ENCODE assay signal across 1 cellular context in the genomic region with DNA sequence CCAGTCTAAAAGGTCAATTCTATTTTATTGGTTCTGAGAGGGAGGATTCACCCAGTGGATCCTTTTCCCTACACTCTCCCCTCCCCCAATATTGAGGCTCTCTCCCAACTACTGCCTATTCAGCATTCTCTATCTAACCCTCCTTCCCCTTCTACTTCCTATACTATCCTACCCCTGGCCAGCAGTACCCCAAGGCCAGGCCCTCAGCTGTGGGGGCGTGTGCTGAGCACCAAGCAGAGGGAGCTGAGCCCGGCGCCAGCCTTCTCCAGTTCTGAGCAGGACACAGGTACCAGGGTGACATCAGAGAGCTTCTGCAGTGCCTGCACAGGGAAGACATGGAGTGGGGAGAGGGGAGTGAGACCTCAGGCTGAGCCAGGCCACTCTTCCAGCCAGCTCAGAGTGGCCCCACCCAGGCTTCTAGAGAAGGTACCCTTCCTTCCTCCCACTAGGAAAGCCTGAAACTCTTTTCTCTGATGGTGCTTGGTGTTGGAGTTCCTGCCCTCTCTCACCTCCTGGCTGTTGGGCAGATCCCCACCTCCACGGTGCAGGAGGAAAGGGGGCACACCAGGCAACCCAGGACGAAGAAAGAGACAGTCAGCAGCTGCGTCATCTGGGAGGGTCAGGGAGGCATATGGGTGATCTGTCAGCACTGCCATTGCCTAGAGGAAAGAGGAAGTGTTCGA.
TF ChIP-seq lines count a peak whose summit lies in the region.

No MANE protein-coding gene starts in this region.

TF ChIP-seq in K562, 482 proteins besides CTCF, POLR2A, EP300 and RAD21 (continues in another document):
- TF ChIP-seq RBM14 (IDR thresholded peaks at IDR 0.05; ENCODE audit: borderline replicate concordance, insufficient read depth, low read depth, low read length) (no peak), SMAD1 (IDR thresholded peaks at IDR 0.05; ENCODE audit: low read depth, low read length, partially characterized antibody) (no peak), FOXK1 (CRISPR knock-in tag; IDR thresholded peaks at IDR 0.05; ENCODE audit: borderline replicate concordance) (peak; percentile 40; the same call in 1 of the 2 replicates), MTA1 (IDR thresholded peaks at IDR 0.05; ENCODE audit: borderline replicate concordance) (no peak), ZNF311 (CRISPR knock-in tag; IDR thresholded peaks at IDR 0.05) (no peak), ZNF507 (tag; conservative IDR thresholded peaks at IDR 0.05) (no peak), SMAD4 (CRISPR knock-in tag; conservative IDR thresholded peaks at IDR 0.05) (peak; percentile 59; the same call in 1 of the 2 replicates), ZNF165 (CRISPR knock-in tag; IDR thresholded peaks at IDR 0.05; ENCODE audit: borderline replicate concordance) (no peak), SMAD3 (CRISPR knock-in tag; conservative IDR thresholded peaks at IDR 0.05) (0 out of 2 replicates have a peak, but pooled peaks have one; percentile 9), ILF3 (IDR thresholded peaks at IDR 0.05; ENCODE audit: borderline replicate concordance) (no peak), MBD2 (IDR thresholded peaks at IDR 0.05; ENCODE audit: borderline replicate concordance, low read depth) (no peak), ZNF444 (CRISPR knock-in tag; IDR thresholded peaks at IDR 0.05) (no peak), CBFB (CRISPR knock-in tag; IDR thresholded peaks at IDR 0.05) (no peak), NUFIP1 (IDR thresholded peaks at IDR 0.05; ENCODE audit: partially characterized antibody) (no peak), IRF2 (CRISPR knock-in tag; IDR thresholded peaks at IDR 0.05) (no peak), MCM7 (IDR thresholded peaks at IDR 0.05) (no peak), ZNF253 (CRISPR knock-in tag; conservative IDR thresholded peaks at IDR 0.05) (no peak)
- TF ChIP-seq, protein P1, sequence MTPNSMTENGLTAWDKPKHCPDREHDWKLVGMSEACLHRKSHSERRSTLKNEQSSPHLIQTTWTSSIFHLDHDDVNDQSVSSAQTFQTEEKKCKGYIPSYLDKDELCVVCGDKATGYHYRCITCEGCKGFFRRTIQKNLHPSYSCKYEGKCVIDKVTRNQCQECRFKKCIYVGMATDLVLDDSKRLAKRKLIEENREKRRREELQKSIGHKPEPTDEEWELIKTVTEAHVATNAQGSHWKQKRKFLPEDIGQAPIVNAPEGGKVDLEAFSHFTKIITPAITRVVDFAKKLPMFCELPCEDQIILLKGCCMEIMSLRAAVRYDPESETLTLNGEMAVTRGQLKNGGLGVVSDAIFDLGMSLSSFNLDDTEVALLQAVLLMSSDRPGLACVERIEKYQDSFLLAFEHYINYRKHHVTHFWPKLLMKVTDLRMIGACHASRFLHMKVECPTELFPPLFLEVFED (CRISPR knock-in tag; conservative IDR thresholded peaks at IDR 0.05), result peak; percentile 77; the same call in 1 of the 2 replicates
- TF ChIP-seq, protein P2, sequence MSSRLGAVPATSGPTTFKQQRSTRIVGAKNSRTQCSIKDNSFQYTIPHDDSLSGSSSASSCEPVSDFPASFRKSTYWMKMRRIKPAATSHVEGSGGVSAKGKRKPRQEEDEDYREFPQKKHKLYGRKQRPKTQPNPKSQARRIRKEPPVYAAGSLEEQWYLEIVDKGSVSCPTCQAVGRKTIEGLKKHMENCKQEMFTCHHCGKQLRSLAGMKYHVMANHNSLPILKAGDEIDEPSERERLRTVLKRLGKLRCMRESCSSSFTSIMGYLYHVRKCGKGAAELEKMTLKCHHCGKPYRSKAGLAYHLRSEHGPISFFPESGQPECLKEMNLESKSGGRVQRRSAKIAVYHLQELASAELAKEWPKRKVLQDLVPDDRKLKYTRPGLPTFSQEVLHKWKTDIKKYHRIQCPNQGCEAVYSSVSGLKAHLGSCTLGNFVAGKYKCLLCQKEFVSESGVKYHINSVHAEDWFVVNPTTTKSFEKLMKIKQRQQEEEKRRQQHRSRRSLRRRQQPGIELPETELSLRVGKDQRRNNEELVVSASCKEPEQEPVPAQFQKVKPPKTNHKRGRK (tag; IDR thresholded peaks at IDR 0.05), result no peak
- TF ChIP-seq, protein P3, sequence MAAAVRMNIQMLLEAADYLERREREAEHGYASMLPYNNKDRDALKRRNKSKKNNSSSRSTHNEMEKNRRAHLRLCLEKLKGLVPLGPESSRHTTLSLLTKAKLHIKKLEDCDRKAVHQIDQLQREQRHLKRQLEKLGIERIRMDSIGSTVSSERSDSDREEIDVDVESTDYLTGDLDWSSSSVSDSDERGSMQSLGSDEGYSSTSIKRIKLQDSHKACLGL (CRISPR knock-in tag; IDR thresholded peaks at IDR 0.05; ENCODE audit: borderline replicate concordance, poor library complexity, severe bottlenecking), result no peak
- TF ChIP-seq, protein P4, sequence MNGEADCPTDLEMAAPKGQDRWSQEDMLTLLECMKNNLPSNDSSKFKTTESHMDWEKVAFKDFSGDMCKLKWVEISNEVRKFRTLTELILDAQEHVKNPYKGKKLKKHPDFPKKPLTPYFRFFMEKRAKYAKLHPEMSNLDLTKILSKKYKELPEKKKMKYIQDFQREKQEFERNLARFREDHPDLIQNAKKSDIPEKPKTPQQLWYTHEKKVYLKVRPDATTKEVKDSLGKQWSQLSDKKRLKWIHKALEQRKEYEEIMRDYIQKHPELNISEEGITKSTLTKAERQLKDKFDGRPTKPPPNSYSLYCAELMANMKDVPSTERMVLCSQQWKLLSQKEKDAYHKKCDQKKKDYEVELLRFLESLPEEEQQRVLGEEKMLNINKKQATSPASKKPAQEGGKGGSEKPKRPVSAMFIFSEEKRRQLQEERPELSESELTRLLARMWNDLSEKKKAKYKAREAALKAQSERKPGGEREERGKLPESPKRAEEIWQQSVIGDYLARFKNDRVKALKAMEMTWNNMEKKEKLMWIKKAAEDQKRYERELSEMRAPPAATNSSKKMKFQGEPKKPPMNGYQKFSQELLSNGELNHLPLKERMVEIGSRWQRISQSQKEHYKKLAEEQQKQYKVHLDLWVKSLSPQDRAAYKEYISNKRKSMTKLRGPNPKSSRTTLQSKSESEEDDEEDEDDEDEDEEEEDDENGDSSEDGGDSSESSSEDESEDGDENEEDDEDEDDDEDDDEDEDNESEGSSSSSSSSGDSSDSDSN (IDR thresholded peaks at IDR 0.05; ENCODE audit: borderline replicate concordance in 1 of 2, low read depth in 2 of 2, low read length in 2 of 2), result no peak
- TF ChIP-seq, protein P5, sequence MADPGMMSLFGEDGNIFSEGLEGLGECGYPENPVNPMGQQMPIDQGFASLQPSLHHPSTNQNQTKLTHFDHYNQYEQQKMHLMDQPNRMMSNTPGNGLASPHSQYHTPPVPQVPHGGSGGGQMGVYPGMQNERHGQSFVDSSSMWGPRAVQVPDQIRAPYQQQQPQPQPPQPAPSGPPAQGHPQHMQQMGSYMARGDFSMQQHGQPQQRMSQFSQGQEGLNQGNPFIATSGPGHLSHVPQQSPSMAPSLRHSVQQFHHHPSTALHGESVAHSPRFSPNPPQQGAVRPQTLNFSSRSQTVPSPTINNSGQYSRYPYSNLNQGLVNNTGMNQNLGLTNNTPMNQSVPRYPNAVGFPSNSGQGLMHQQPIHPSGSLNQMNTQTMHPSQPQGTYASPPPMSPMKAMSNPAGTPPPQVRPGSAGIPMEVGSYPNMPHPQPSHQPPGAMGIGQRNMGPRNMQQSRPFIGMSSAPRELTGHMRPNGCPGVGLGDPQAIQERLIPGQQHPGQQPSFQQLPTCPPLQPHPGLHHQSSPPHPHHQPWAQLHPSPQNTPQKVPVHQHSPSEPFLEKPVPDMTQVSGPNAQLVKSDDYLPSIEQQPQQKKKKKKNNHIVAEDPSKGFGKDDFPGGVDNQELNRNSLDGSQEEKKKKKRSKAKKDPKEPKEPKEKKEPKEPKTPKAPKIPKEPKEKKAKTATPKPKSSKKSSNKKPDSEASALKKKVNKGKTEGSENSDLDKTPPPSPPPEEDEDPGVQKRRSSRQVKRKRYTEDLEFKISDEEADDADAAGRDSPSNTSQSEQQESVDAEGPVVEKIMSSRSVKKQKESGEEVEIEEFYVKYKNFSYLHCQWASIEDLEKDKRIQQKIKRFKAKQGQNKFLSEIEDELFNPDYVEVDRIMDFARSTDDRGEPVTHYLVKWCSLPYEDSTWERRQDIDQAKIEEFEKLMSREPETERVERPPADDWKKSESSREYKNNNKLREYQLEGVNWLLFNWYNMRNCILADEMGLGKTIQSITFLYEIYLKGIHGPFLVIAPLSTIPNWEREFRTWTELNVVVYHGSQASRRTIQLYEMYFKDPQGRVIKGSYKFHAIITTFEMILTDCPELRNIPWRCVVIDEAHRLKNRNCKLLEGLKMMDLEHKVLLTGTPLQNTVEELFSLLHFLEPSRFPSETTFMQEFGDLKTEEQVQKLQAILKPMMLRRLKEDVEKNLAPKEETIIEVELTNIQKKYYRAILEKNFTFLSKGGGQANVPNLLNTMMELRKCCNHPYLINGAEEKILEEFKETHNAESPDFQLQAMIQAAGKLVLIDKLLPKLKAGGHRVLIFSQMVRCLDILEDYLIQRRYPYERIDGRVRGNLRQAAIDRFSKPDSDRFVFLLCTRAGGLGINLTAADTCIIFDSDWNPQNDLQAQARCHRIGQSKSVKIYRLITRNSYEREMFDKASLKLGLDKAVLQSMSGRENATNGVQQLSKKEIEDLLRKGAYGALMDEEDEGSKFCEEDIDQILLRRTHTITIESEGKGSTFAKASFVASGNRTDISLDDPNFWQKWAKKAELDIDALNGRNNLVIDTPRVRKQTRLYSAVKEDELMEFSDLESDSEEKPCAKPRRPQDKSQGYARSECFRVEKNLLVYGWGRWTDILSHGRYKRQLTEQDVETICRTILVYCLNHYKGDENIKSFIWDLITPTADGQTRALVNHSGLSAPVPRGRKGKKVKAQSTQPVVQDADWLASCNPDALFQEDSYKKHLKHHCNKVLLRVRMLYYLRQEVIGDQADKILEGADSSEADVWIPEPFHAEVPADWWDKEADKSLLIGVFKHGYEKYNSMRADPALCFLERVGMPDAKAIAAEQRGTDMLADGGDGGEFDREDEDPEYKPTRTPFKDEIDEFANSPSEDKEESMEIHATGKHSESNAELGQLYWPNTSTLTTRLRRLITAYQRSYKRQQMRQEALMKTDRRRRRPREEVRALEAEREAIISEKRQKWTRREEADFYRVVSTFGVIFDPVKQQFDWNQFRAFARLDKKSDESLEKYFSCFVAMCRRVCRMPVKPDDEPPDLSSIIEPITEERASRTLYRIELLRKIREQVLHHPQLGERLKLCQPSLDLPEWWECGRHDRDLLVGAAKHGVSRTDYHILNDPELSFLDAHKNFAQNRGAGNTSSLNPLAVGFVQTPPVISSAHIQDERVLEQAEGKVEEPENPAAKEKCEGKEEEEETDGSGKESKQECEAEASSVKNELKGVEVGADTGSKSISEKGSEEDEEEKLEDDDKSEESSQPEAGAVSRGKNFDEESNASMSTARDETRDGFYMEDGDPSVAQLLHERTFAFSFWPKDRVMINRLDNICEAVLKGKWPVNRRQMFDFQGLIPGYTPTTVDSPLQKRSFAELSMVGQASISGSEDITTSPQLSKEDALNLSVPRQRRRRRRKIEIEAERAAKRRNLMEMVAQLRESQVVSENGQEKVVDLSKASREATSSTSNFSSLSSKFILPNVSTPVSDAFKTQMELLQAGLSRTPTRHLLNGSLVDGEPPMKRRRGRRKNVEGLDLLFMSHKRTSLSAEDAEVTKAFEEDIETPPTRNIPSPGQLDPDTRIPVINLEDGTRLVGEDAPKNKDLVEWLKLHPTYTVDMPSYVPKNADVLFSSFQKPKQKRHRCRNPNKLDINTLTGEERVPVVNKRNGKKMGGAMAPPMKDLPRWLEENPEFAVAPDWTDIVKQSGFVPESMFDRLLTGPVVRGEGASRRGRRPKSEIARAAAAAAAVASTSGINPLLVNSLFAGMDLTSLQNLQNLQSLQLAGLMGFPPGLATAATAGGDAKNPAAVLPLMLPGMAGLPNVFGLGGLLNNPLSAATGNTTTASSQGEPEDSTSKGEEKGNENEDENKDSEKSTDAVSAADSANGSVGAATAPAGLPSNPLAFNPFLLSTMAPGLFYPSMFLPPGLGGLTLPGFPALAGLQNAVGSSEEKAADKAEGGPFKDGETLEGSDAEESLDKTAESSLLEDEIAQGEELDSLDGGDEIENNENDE (IDR thresholded peaks at IDR 0.05; ENCODE audit: low read depth, low read length), result no peak
- TF ChIP-seq, protein P6, sequence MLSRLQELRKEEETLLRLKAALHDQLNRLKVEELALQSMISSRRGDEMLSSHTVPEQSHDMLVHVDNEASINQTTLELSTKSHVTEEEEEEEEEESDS (CRISPR knock-in tag; IDR thresholded peaks at IDR 0.05), result no peak
- TF ChIP-seq, protein P7, sequence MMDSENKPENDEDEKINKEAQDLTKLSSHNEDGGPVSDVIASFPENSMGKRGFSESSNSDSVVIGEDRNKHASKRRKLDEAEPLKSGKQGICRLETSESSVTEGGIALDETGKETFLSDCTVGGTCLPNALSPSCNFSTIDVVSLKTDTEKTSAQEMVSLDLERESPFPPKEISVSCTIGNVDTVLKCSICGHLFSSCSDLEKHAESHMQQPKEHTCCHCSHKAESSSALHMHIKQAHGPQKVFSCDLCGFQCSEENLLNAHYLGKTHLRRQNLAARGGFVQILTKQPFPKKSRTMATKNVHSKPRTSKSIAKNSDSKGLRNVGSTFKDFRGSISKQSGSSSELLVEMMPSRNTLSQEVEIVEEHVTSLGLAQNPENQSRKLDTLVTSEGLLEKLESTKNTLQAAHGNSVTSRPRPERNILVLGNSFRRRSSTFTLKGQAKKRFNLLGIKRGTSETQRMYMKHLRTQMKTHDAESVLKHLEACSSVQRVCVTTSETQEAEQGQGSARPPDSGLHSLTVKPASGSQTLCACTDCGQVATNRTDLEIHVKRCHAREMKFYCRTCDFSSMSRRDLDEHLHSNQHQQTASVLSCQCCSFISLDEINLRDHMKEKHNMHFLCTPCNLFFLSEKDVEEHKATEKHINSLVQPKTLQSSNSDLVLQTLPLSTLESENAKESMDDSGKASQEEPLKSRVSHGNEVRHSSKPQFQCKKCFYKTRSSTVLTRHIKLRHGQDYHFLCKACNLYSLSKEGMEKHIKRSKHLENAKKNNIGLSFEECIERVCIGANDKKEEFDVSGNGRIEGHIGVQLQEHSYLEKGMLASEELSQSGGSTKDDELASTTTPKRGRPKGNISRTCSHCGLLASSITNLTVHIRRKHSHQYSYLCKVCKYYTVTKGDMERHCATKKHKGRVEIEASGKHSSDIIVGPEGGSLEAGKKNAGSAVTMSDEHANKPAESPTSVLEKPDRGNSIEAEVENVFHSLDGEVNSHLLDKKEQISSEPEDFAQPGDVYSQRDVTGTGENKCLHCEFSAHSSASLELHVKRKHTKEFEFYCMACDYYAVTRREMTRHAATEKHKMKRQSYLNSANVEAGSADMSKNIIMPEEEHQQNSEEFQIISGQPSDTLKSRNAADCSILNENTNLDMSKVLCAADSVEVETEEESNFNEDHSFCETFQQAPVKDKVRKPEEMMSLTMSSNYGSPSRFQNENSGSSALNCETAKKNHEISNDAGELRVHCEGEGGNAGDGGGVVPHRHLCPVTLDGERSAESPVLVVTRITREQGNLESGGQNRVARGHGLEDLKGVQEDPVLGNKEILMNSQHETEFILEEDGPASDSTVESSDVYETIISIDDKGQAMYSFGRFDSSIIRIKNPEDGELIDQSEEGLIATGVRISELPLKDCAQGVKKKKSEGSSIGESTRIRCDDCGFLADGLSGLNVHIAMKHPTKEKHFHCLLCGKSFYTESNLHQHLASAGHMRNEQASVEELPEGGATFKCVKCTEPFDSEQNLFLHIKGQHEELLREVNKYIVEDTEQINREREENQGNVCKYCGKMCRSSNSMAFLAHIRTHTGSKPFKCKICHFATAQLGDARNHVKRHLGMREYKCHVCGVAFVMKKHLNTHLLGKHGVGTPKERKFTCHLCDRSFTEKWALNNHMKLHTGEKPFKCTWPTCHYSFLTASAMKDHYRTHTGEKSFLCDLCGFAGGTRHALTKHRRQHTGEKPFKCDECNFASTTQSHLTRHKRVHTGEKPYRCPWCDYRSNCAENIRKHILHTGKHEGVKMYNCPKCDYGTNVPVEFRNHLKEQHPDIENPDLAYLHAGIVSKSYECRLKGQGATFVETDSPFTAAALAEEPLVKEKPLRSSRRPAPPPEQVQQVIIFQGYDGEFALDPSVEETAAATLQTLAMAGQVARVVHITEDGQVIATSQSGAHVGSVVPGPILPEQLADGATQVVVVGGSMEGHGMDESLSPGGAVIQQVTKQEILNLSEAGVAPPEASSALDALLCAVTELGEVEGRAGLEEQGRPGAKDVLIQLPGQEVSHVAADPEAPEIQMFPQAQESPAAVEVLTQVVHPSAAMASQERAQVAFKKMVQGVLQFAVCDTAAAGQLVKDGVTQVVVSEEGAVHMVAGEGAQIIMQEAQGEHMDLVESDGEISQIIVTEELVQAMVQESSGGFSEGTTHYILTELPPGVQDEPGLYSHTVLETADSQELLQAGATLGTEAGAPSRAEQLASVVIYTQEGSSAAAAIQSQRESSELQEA (IDR thresholded peaks at IDR 0.05; ENCODE audit: low read depth), result no peak
